ENCODE assay signal across 18 cellular contexts in the genomic region with DNA sequence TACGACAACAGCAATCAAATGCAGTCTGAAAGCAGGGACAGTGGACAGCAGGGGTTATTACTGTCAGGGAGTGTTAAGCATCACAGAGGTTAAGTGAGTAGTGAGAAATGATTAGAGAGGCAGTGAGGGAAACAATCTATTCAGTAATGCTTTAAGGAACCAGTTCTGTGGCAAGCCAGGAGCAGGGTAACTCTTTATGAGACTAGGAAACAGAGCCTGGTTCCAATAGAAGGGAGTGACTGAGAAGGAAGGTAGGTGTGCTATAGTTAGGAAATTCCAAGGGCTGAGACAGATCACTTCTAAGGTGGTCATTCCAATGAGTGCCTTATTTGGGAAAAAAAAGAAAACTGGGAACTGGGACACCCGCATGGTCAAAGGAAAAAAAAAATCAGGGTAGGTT. TPM values are rescaled to one million over a fixed set of nuclear protein-coding genes. Genes with fewer than 3 reads are reported as not detected.
DNase-seq lines count a peak whose midpoint lies in the region; ATAC-seq, FAIRE-seq and TF ChIP-seq lines count a peak whose summit lies in the region.
"Had no signal": no experiment of that assay in that cellular context is flagged by ENCODE, and none has a peak within 500 bp of the region (broad histone marks: within the 10 kb centered on the region; RNA-seq: fewer than 3 reads in every experiment).

No MANE protein-coding gene starts in this region.

- H3K27ac ChIP-seq in astrocyte (ENCODE audit: low read depth, low read length) (no peak overlapping the region), lower lobe of right lung (peak overlapping the region; percentile 15), stomach smooth muscle (ENCODE audit: low read length) (peak overlapping the region; percentile 60)
- H3K27ac ChIP-seq: 22Rv1, RWPE1 had no signal

- no peak overlapping the region for H3K9ac ChIP-seq in astrocyte (ENCODE audit: low read length)
- no peak overlapping the region for H3K9ac ChIP-seq in stomach smooth muscle (ENCODE audit: low read length in 2 of 2)

- H3K4me2 ChIP-seq in astrocyte (ENCODE audit: low read length), result no peak overlapping the region

- H3K27me3 ChIP-seq in astrocyte (ENCODE audit: insufficient read depth, low read length), result no peaks in the 10 kb centered on the region
- no peaks in the 10 kb centered on the region for H3K27me3 ChIP-seq in lower lobe of right lung (ENCODE audit: low read depth)
- no peaks in the 10 kb centered on the region for H3K27me3 ChIP-seq in stomach smooth muscle (ENCODE audit: control insufficient read depth in 1 of 2, insufficient read depth in 2 of 2, low read length in 2 of 2)
- H3K27me3 ChIP-seq: heart right ventricle had no signal

- peak overlapping the region; percentile 56 for H3K27ac Mint-ChIP-seq in activated CD4-positive, alpha-beta T cell treated with anti-CD3 and anti-CD28 coated beads for 36 hours
- peak overlapping the region; percentile 49 for H3K27ac Mint-ChIP-seq in astrocyte (ENCODE audit: unreplicated experiment)
- H3K27ac Mint-ChIP-seq: activated naive CD4-positive, alpha-beta T cell treated with anti-CD3 and anti-CD28 coated beads, Interleukin-2, amount 10 ng/mL, durations not matched to agents 7 days and 5 days had no signal

- no peak overlapping the region for H3K4me3 ChIP-seq in astrocyte (ENCODE audit: insufficient read depth, low read depth, low read length)
- H3K4me3 ChIP-seq in lower lobe of right lung, result no peak overlapping the region
- H3K4me3 ChIP-seq in stomach smooth muscle (ENCODE audit: low read length in 2 of 2), result no peak overlapping the region
- H3K4me3 ChIP-seq: heart right ventricle had no signal

- H3K4me1 Mint-ChIP-seq in activated CD4-positive, alpha-beta T cell treated with anti-CD3 and anti-CD28 coated beads for 36 hours, result peaks cover 86% of the 10 kb centered on the region
- H3K4me1 Mint-ChIP-seq in astrocyte (ENCODE audit: low read depth, unreplicated experiment), result peaks cover 50% of the 10 kb centered on the region

- H3K4me1 ChIP-seq in astrocyte (ENCODE audit: insufficient read depth, low read length) (peaks cover 9% of the 10 kb centered on the region), lower lobe of right lung (peaks cover 69% of the 10 kb centered on the region), stomach smooth muscle (ENCODE audit: control insufficient read depth, insufficient read depth, low read length) (peaks cover 6% of the 10 kb centered on the region)

- no peak overlapping the region for H2AFZ ChIP-seq in astrocyte (ENCODE audit: low read depth, low read length)

- H3K27me3 Mint-ChIP-seq in activated CD4-positive, alpha-beta T cell treated with anti-CD3 and anti-CD28 coated beads for 36 hours, result no peaks in the 10 kb centered on the region
- no peaks in the 10 kb centered on the region for H3K27me3 Mint-ChIP-seq in astrocyte (ENCODE audit: low read depth, unreplicated experiment)
- H3K27me3 Mint-ChIP-seq: naive thymus-derived CD8-positive, alpha-beta T cell had no signal

- H3K9me3 ChIP-seq in astrocyte (ENCODE audit: insufficient read depth, low read depth, low read length), result no peaks in the 10 kb centered on the region
- H3K9me3 ChIP-seq in lower lobe of right lung, result no peaks in the 10 kb centered on the region
- no peaks in the 10 kb centered on the region for H3K9me3 ChIP-seq in stomach smooth muscle (ENCODE audit: control insufficient read depth in 2 of 2, low read length in 2 of 2)
- H3K9me3 ChIP-seq: heart right ventricle had no signal

- intact Hi-C loops in activated CD4-positive, alpha-beta T cell treated with anti-CD3 and anti-CD28 coated beads for 36 hours (cut with DNase I, micrococcal nuclease), result loop anchor here (5.0 to 10.0 kb wide), 4 partner anchors 252 to 1511 kb away; a partner anchor contains a TSS
- intact Hi-C loops in lower lobe of right lung (cut with DNase I), result no loop called here

- CTCF ChIA-PET in activated CD4-positive, alpha-beta T cell treated with anti-CD3 and anti-CD28 coated beads for 36 hours (lab: Charles Lee), result interaction anchor here (0.7 to 4.2 kb wide), 3 partner anchors 11 to 240 kb away, joined by 3 to 32 read pairs (median 31); no protein-coding TSS in a partner anchor

- peaks cover 90% of the 10 kb centered on the region for H4K20me1 ChIP-seq in astrocyte (ENCODE audit: insufficient read depth, low read length)

- POLR2A ChIA-PET in activated CD4-positive, alpha-beta T cell treated with anti-CD3 and anti-CD28 coated beads for 36 hours (lab: Charles Lee), result no interaction called here

- H3K9me3 Mint-ChIP-seq in activated CD4-positive, alpha-beta T cell treated with anti-CD3 and anti-CD28 coated beads for 36 hours (ENCODE audit: low read depth), result no peaks in the 10 kb centered on the region
- H3K9me3 Mint-ChIP-seq in astrocyte (ENCODE audit: unreplicated experiment), result no peaks in the 10 kb centered on the region
- H3K9me3 Mint-ChIP-seq: activated naive CD4-positive, alpha-beta T cell treated with anti-CD3 and anti-CD28 coated beads, Interleukin-2, amount 10 ng/mL, durations not matched to agents 7 days and 5 days; naive thymus-derived CD8-positive, alpha-beta T cell had no signal

- H3K4me3 Mint-ChIP-seq in activated CD4-positive, alpha-beta T cell treated with anti-CD3 and anti-CD28 coated beads for 36 hours, result no peak overlapping the region
- no peak overlapping the region for H3K4me3 Mint-ChIP-seq in astrocyte (ENCODE audit: unreplicated experiment)
- H3K4me3 Mint-ChIP-seq: activated naive CD4-positive, alpha-beta T cell treated with anti-CD3 and anti-CD28 coated beads, Interleukin-2, amount 10 ng/mL, durations not matched to agents 7 days and 5 days had no signal

- no peak for TF ChIP-seq CTCF in astrocyte (IDR thresholded peaks at IDR 0.05; ENCODE audit: insufficient read depth, low read depth, low read length)
- TF ChIP-seq CTCF in lower lobe of right lung (IDR thresholded peaks at IDR 0.05), result no peak

- peaks cover 5% of the 10 kb centered on the region for H3K36me3 Mint-ChIP-seq in activated CD4-positive, alpha-beta T cell treated with anti-CD3 and anti-CD28 coated beads for 36 hours (ENCODE audit: low read depth)
- no peaks in the 10 kb centered on the region for H3K36me3 Mint-ChIP-seq in astrocyte (ENCODE audit: low read depth, unreplicated experiment)
- H3K36me3 Mint-ChIP-seq: activated naive CD4-positive, alpha-beta T cell treated with anti-CD3 and anti-CD28 coated beads, Interleukin-2, amount 10 ng/mL, durations not matched to agents 7 days and 5 days had no signal

- no peak for FAIRE-seq in astrocyte (lab: Jason Lieb, UNC)

- H3K36me3 ChIP-seq in astrocyte (ENCODE audit: insufficient read depth, low read length), result no peaks in the 10 kb centered on the region
- H3K36me3 ChIP-seq in lower lobe of right lung, result no peaks in the 10 kb centered on the region
- no peaks in the 10 kb centered on the region for H3K36me3 ChIP-seq in stomach smooth muscle (ENCODE audit: control insufficient read depth in 2 of 2, insufficient read depth in 2 of 2, low read length in 2 of 2)
- H3K36me3 ChIP-seq: heart right ventricle had no signal

- DNase-seq in activated CD4-positive, alpha-beta T cell treated with anti-CD3 and anti-CD28 coated beads for 36 hours, result no peak
- no peak for DNase-seq in activated CD4-positive, alpha-beta T cell treated with anti-CD3 and anti-CD28 coated beads for 1 hour
- DNase-seq in astrocyte (ENCODE audit: low read depth) (no peak), lower lobe of right lung (no peak), T-helper 9 cell (no peak)
- DNase-seq: activated CD4-positive, CD25-positive, alpha-beta regulatory T cell; activated CD8-positive, alpha-beta memory T cell treated with anti-CD3 and anti-CD28 coated beads, Interleukin-2, amount 50 U/mL, for 4 hours; activated naive CD4-positive, alpha-beta T cell treated with anti-CD3 and anti-CD28 coated beads, Interleukin-2, amount 10 ng/mL, durations not matched to agents 7 days and 5 days; C1 segment of cervical spinal cord; DMS79 treated with DMSO at 0.1 percent for 48 hours; heart right ventricle; naive thymus-derived CD8-positive, alpha-beta T cell; stimulated activated CD4-positive, alpha-beta T cell treated with anti-CD3 and anti-CD28 coated beads, Interleukin-4, amount 100 ng/mL, for 1 hour had no signal

- no peak for ATAC-seq in activated CD4-positive, alpha-beta T cell treated with anti-CD3 and anti-CD28 coated beads for 36 hours
- ATAC-seq in lower lobe of right lung, result peak in 1 of 2 donors; percentile 19
- no peak for ATAC-seq in HG03457 (IDR thresholded peaks at IDR 0.05; ENCODE audit: unreplicated experiment)
- no peak for ATAC-seq in HG02970 (IDR thresholded peaks at IDR 0.05; ENCODE audit: low FRiP score, unreplicated experiment)
- ATAC-seq: naive thymus-derived CD8-positive, alpha-beta T cell had no signal

- H3K79me2 ChIP-seq in astrocyte (ENCODE audit: insufficient read depth, low read length), result peaks cover 100% of the 10 kb centered on the region

RNA-seq across cellular contexts. Expression of a gene that starts 15.0 kb away (rescaled TPM):
- total RNA-seq in activated CD4-positive, alpha-beta T cell treated with anti-CD3 and anti-CD28 coated beads for 36 hours, result 10 to 100 TPM; 23.5 to 24.0 TPM
- 57.1 and 58.0 TPM in 2 replicates for total RNA-seq in astrocyte
- 46.3 TPM for total RNA-seq in lower lobe of right lung
